ENCODE assay signal across 8 cellular contexts in genomic region chr9:129412814-129413536, GRCh38.
DNase-seq lines count a peak whose midpoint lies in the region; ATAC-seq and TF ChIP-seq lines count a peak whose summit lies in the region.

No MANE protein-coding gene starts in this region.

- peaks cover 0 to 17% (median 11%) of the 10 kb centered on the region in 11 experiments; a peak in 16 of 22 replicates for H3K9me3 ChIP-seq in BLaER1 treated with 17β-estradiol and CSF1 and Interleukin-3, amounts not matched to agents 10 nM and 100 nM (replicated peaks in 1 of 11)
- H3K9me3 ChIP-seq in SJSA1 (replicated peaks) (no peaks in the 10 kb centered on the region), prostate gland (no peaks in the 10 kb centered on the region)

- TF ChIP-seq CTCF in prostate gland (IDR thresholded peaks at IDR 0.05) = peak in 2 of 4 experiments; percentile 16 to 23

- peak; percentile 50 for TF ChIP-seq POLR2A in prostate gland (IDR thresholded peaks at IDR 0.05)

- H3K4me3 ChIP-seq in BLaER1 treated with 17β-estradiol and CSF1 and Interleukin-3, amounts not matched to agents 10 nM and 100 nM = peak overlapping the region; percentile 10 to 62 (median 36); a peak in 13 of 20 replicates
- H3K4me3 ChIP-seq in SJSA1 (peak overlapping the region; percentile 41), prostate gland (peak overlapping the region; percentile 55 to 58)

- H3K4me1 ChIP-seq in BLaER1 treated with 17β-estradiol and CSF1 and Interleukin-3, amounts not matched to agents 10 nM and 100 nM = peaks cover 77 to 83% (median 79%) of the 10 kb centered on the region in 10 experiments
- peaks cover 21% of the 10 kb centered on the region for H3K4me1 ChIP-seq in SJSA1 (replicated peaks)
- peaks cover 13% of the 10 kb centered on the region for H3K4me1 ChIP-seq in prostate gland (replicated peaks)

- H3K36me3 ChIP-seq in BLaER1 treated with 17β-estradiol and CSF1 and Interleukin-3, amounts not matched to agents 10 nM and 100 nM = no peaks in the 10 kb centered on the region
- no peaks in the 10 kb centered on the region for H3K36me3 ChIP-seq in SJSA1
- no peaks in the 10 kb centered on the region for H3K36me3 ChIP-seq in prostate gland

- 4% methylated on average over 49 of the region's 49 CpGs for WGBS in prostate gland

- intact Hi-C loops in prostate gland (cut with DNase I) = loop anchor here (1.0 to 5.0 kb wide), 3 partner anchors 70 to 235 kb away; partner anchors contain the start of gene IER5L

- peak overlapping the region; percentile 94 to 99 (median 97) for H3K9ac ChIP-seq in BLaER1 treated with 17β-estradiol and CSF1 and Interleukin-3, amounts not matched to agents 10 nM and 100 nM

- peak overlapping the region; percentile 98 to 100 (median 100) for H3K27ac ChIP-seq in BLaER1 treated with 17β-estradiol and CSF1 and Interleukin-3, amounts not matched to agents 10 nM and 100 nM
- H3K27ac ChIP-seq in SJSA1 = peak overlapping the region; percentile 98
- peak overlapping the region; percentile 99 for H3K27ac ChIP-seq in prostate gland

- ATAC-seq in GM19395 (IDR thresholded peaks at IDR 0.05; ENCODE audit: unreplicated experiment) (peak; percentile 20), HG03520 (IDR thresholded peaks at IDR 0.05; ENCODE audit: unreplicated experiment) (peak; percentile 6)

- peak overlapping the region; percentile 76 to 100 (median 93) for H3K4me2 ChIP-seq in BLaER1 treated with 17β-estradiol and CSF1 and Interleukin-3, amounts not matched to agents 10 nM and 100 nM

- H3K27me3 ChIP-seq in BLaER1 treated with 17β-estradiol and CSF1 and Interleukin-3, amounts not matched to agents 10 nM and 100 nM = no peaks in the 10 kb centered on the region
- no peaks in the 10 kb centered on the region for H3K27me3 ChIP-seq in SJSA1 (replicated peaks)
- no peaks in the 10 kb centered on the region for H3K27me3 ChIP-seq in prostate gland (replicated peaks; ENCODE audit: insufficient read depth)

- DNase-seq in SJSA1 (ENCODE audit: low read depth in 1 of 2, low spot score in 2 of 2) = peak in 1 of 2 experiments; percentile 59
- peak in 53 of 58 donors; percentile 32 to 83 (median 59) for DNase-seq in anterior cingulate cortex (lab: John Stamatoyannopoulos, UW)
- peak; percentile 79 for DNase-seq in hepatic stellate cell (ENCODE audit: low spot score)
- peak; percentile 43 for DNase-seq in prostate gland (ENCODE audit: low spot score)
- DNase-seq in NCI-H446 treated with DMSO at 0.1 percent for 48 hours (lab: John Stamatoyannopoulos, UW) = no peak

- H4K20me1 ChIP-seq in BLaER1 treated with 17β-estradiol and CSF1 and Interleukin-3, amounts not matched to agents 10 nM and 100 nM = no peaks in the 10 kb centered on the region
